In genomic region chr7:96729795-96730194, GRCh38 we compare ENCODE assay signal across 17 cellular contexts. TPM values are rescaled to one million over a fixed set of nuclear protein-coding genes. Genes with fewer than 3 reads are reported as not detected.
DNase-seq lines count a peak whose midpoint lies in the region; ATAC-seq, FAIRE-seq and TF ChIP-seq lines count a peak whose summit lies in the region.
"Had no signal": no experiment of that assay in that cellular context is flagged by ENCODE, and none has a peak within 500 bp of the region (broad histone marks: within the 10 kb centered on the region; RNA-seq: fewer than 3 reads in every experiment).

No MANE protein-coding gene starts in this region.

- TF ChIP-seq POLR2A in A549 (IDR thresholded peaks at IDR 0.05; ENCODE audit: low read length) (no peak), esophagus squamous epithelium (IDR thresholded peaks at IDR 0.05) (no peak)

- DNase-seq in A549 (ENCODE audit: low read depth in 1 of 2, low spot score in 1 of 2) (no peak), HPDE6-E6E7 (ENCODE audit: extremely low spot score) (peak; percentile 40), RWPE2 (ENCODE audit: low spot score) (no peak), esophagus squamous epithelium (lab: John Stamatoyannopoulos, UW) (no peak), T-helper 1 cell (no peak), NCI-H1092 treated with DMSO at 0.1 percent for 48 hours (lab: John Stamatoyannopoulos, UW) (no peak)
- DNase-seq: CD4-positive, CD25-positive, alpha-beta regulatory T cell; GM23248; H9; IMR-90; NCI-H1694 treated with DMSO at 0.1 percent for 48 hours; NCI-H2107; NCI-H748 treated with DMSO at 0.1 percent for 48 hours had no signal

- TF ChIP-seq CTCF in A549 (IDR thresholded peaks at IDR 0.05) = no peak
- TF ChIP-seq CTCF in RWPE2 (IDR thresholded peaks at IDR 0.05; ENCODE audit: poor library complexity, severe bottlenecking) = no peak
- no peak for TF ChIP-seq CTCF in esophagus squamous epithelium (IDR thresholded peaks at IDR 0.05)

- H3K27ac ChIP-seq in A549 (no peak overlapping the region), RWPE2 (ENCODE audit: poor library complexity, severe bottlenecking) (peak overlapping the region; percentile 28), esophagus squamous epithelium (peak overlapping the region in 3 of 4 donors; percentile 76 to 84 (median 82))
- H3K27ac ChIP-seq: GM23248 had no signal

- no peak for TF ChIP-seq RAD21 in A549 (conservative IDR thresholded peaks at IDR 0.05 in 1 of 2, IDR thresholded peaks at IDR 0.05 in 1 of 2)

- TF ChIP-seq EP300 in A549 (IDR thresholded peaks at IDR 0.05) = no peak

- no peak for ATAC-seq in A549
- ATAC-seq in RWPE2 (ENCODE audit: low read depth) = peak; percentile 63
- no peak for ATAC-seq in HG02970 (IDR thresholded peaks at IDR 0.05; ENCODE audit: low FRiP score, unreplicated experiment)
- no peak for ATAC-seq in HG03342 (IDR thresholded peaks at IDR 0.05; ENCODE audit: unreplicated experiment)
- ATAC-seq: Panc1 had no signal

- 35% methylated on average over 2 of the region's 2 CpGs for WGBS in A549 (ENCODE audit: missing lambda C conversion rate)
- WGBS in esophagus squamous epithelium, 2 donors = 50 to 61% methylated on average over 2 of the region's 2 CpGs

- H3K4me2 ChIP-seq in A549 = no peak overlapping the region

- H3K9me3 ChIP-seq in A549 = no peaks in the 10 kb centered on the region
- H3K9me3 ChIP-seq in RWPE2 (ENCODE audit: severe bottlenecking) = no peaks in the 10 kb centered on the region
- H3K9me3 ChIP-seq in esophagus squamous epithelium = no peaks in the 10 kb centered on the region

- intact Hi-C loops in esophagus squamous epithelium (cut with DNase I) = no loop called here

- CTCF ChIA-PET in A549 (lab: Yijun Ruan, JAX) = no interaction called here

- no peaks in the 10 kb centered on the region for H3K4me1 ChIP-seq in A549
- peaks cover 27% of the 10 kb centered on the region for H3K4me1 ChIP-seq in RWPE2 (ENCODE audit: insufficient read depth, poor library complexity, severe bottlenecking)
- peaks cover 5 to 36% (median 8%) of the 10 kb centered on the region in 3 donors for H3K4me1 ChIP-seq in esophagus squamous epithelium

- no peaks in the 10 kb centered on the region for H3K27me3 ChIP-seq in RWPE2 (ENCODE audit: insufficient read depth, poor library complexity, severe bottlenecking)
- peaks cover 0 to 7% (median 0%) of the 10 kb centered on the region in 4 donors for H3K27me3 ChIP-seq in esophagus squamous epithelium

- H3K36me3 ChIP-seq in RWPE2 (ENCODE audit: low read depth) (no peaks in the 10 kb centered on the region), esophagus squamous epithelium (no peaks in the 10 kb centered on the region)

- POLR2A ChIA-PET in A549 (lab: Yijun Ruan, JAX) = no interaction called here

- no peak for FAIRE-seq in A549 (lab: Jason Lieb, UNC)
- FAIRE-seq: GM12891 had no signal

- no peak overlapping the region for H3K4me3 ChIP-seq in A549
- H3K4me3 ChIP-seq in RWPE2 (ENCODE audit: severe bottlenecking) = no peak overlapping the region
- no peak overlapping the region for H3K4me3 ChIP-seq in esophagus squamous epithelium
- H3K4me3 ChIP-seq: GM23248 had no signal

TF ChIP-seq in A549, 52 proteins besides CTCF, POLR2A, EP300 and RAD21:
- TF ChIP-seq PHF8 (IDR thresholded peaks at IDR 0.05; ENCODE audit: borderline replicate concordance, low read depth) = no peak
- TF ChIP-seq MAFK (IDR thresholded peaks at IDR 0.05; ENCODE audit: partially characterized antibody) = peak; percentile 10

RNA-seq across cellular contexts. Expression of gene SEM1, which starts 20.1 kb away (rescaled TPM):
- polyA plus RNA-seq in A549 (2011; rRNA removed) (87.0 and 235 TPM in 2 replicates), A549 (2017; fragmentation: RNase III; extraction: RNeasy Plus Mini Kit Qiagen cat#74134 plus additional on column Dnase treatment) (855 to 978 TPM (median 859 TPM) in 3 replicates)
- 80.2 and 115 TPM in 2 replicates for polyA plus RNA-seq in A549 (2012; cell fraction: cytosol; rRNA removed)
- polyA plus RNA-seq in A549 (2012; cell fraction: nucleus; rRNA removed) = 7.4 and 10.7 TPM in 2 replicates
- polyA minus RNA-seq in A549 (2011; rRNA and poly(A)+ RNA removed) = 15.6 and 20.3 TPM in 2 replicates
- total RNA-seq in esophagus squamous epithelium = 10 to 100 TPM; 26.6 to 44.1 (median 35.0) TPM

Comparison
In these comparisons a context has a peak if more than half of its experiments do, and no peak if none do; other contexts are left out.
1. H3K27ac ChIP-seq: peak in RWPE2 (single experiment) and esophagus squamous epithelium (3 of 4); none in A549 (0 of 2).